In the genomic region with DNA sequence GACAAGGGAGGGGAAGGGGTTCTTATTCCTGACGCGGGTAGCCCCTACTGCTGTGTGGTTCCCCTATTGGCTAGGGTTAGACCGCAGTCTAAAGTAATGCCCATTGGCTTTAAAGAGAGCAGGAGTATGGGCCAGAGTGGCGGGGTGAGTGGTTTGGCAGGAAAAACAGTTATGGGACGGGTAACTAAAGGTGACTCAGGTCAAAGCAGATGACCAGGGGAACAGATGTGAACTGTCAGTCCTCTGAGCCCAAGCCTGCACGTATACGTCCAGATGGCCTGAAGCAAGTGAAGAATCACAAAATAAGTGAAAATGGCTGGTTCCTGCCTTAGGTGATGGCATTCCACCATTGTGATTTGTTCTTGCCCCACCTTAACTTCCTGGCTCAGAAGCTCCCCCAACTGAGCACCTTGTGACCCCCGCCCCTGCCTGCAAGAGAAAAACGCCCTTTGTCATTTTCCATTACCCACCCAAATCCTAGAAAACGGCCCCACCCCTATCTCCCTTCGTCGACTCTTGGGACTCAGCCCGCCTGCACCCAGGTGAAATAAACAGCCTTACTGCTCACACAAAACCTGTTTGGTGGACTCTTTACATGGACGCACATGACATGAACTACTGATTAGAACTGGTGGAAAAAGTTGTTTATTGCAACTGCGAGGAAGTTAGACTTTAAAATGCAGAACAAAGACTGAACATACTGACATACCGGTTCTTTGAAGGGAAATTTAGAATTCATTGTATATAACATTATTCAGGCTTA, we compare ENCODE assay signal across 6 cellular contexts. TPM values are rescaled to one million over a fixed set of nuclear protein-coding genes. Genes with fewer than 3 reads are reported as not detected.
DNase-seq lines count a peak whose midpoint lies in the region; ATAC-seq, FAIRE-seq and TF ChIP-seq lines count a peak whose summit lies in the region.

No MANE protein-coding gene starts in this region.

- H3K27me3 ChIP-seq in upper lobe of right lung: no peaks in the 10 kb centered on the region

- H3K27me3 Mint-ChIP-seq in T-cell: peaks cover 0 to under 1% of the 10 kb centered on the region in 2 donors

- peak overlapping the region; percentile 63 for H3K27ac ChIP-seq in upper lobe of right lung

- no peaks in the 10 kb centered on the region for H3K36me3 Mint-ChIP-seq in T-cell

- POLR2A ChIA-PET in T-cell (lab: Charles Lee): no interaction called here

- H3K4me1 ChIP-seq in upper lobe of right lung: peaks cover 19% of the 10 kb centered on the region

- H3K36me3 ChIP-seq in upper lobe of right lung: no peaks in the 10 kb centered on the region

- peaks cover 24 to 33% (median 25%) of the 10 kb centered on the region in 3 donors for H3K4me1 Mint-ChIP-seq in T-cell

- no peaks in the 10 kb centered on the region for H3K9me3 Mint-ChIP-seq in T-cell

- H3K4me3 Mint-ChIP-seq in T-cell: peak overlapping the region; percentile 83 to 90 (median 90)

- H3K27ac Mint-ChIP-seq in T-cell: peak overlapping the region; percentile 87 to 90

- DNase-seq in ELF-1 (ENCODE audit: low read depth, low spot score) (peak; percentile 39), T-cell (peak in 2 of 34 experiments; percentile 8 to 14), upper lobe of right lung (no peak), RCC 7860 (ENCODE audit: low spot score) (no peak)

- CTCF ChIA-PET in T-cell (lab: Charles Lee): no interaction called here

- FAIRE-seq in RCC 7860 (lab: Jason Lieb, UNC): no peak

- intact Hi-C loops in upper lobe of right lung (cut with DNase I): no loop called here

- H3K4me3 ChIP-seq in iPS-11a (ENCODE audit: low read depth, low read length) (peak overlapping the region; percentile 93), upper lobe of right lung (peak overlapping the region; percentile 92)

- ATAC-seq in T-cell (replicated peaks in 1 of 4) (peak; percentile 4 to 24 (median 5)), upper lobe of right lung (no peak), GM21723 (IDR thresholded peaks at IDR 0.05; ENCODE audit: unreplicated experiment) (no peak)

- TF ChIP-seq CTCF in upper lobe of right lung (IDR thresholded peaks at IDR 0.05): no peak

- no peaks in the 10 kb centered on the region for H3K9me3 ChIP-seq in upper lobe of right lung

RNA-seq across cellular contexts. Expression of a gene that starts 0.8 kb away (rescaled TPM):
- total RNA-seq in T-cell (10 to 100 TPM; 52.1 to 69.3 (median 57.2) TPM), upper lobe of right lung (24.3 TPM)

RNA-seq across cellular contexts. Expression of a gene that starts 21.3 kb away (rescaled TPM):
- total RNA-seq in T-cell (1 to 10 TPM in 3 of 5 donors, under 1 TPM in 2; 0.59 to 3.1 (median 1.4) TPM), upper lobe of right lung (10.4 TPM)

RNA-seq across cellular contexts. Expression of a gene that starts 35.3 kb away (rescaled TPM):
- total RNA-seq in T-cell: under 1 TPM in 3 of 5 donors, not detected in 2; 0.15 to 0.54 (median 0.26) TPM
- total RNA-seq in upper lobe of right lung: 87.4 TPM

RNA-seq across cellular contexts. Expression of a gene that starts 41.2 kb away (rescaled TPM):
- 10 to 100 TPM; 24.6 to 42.5 (median 31.1) TPM for total RNA-seq in T-cell
- total RNA-seq in upper lobe of right lung: 21.9 TPM

RNA-seq across cellular contexts. Expression of a gene that starts 49.7 kb away (rescaled TPM):
- total RNA-seq in T-cell (under 1 TPM in 1 of 5 donors, not detected in 4; 0.20 TPM), upper lobe of right lung (21.5 TPM)

Comparison
In these comparisons a context has a peak if more than half of its experiments do, and no peak if none do; other contexts are left out.
1. ATAC-seq: peak in T-cell (4 of 4); none in upper lobe of right lung (single experiment) and GM21723 (single experiment).
2. RNA of a gene that starts 35.3 kb away (total RNA-seq): 87.4 TPM in upper lobe of right lung (single experiment); 0.15 to 0.54 TPM in T-cell; every median in the first group is over 10 times any median in the second.